22 cellular contexts compared by ENCODE assay signal in genomic region chr7:44782460-44782859, GRCh38. TPM values are rescaled to one million over a fixed set of nuclear protein-coding genes. Genes with fewer than 3 reads are reported as not detected.
DNase-seq lines count a peak whose midpoint lies in the region; ATAC-seq, FAIRE-seq and TF ChIP-seq lines count a peak whose summit lies in the region.
"Had no signal": no experiment of that assay in that cellular context is flagged by ENCODE, and none has a peak within 500 bp of the region (broad histone marks: within the 10 kb centered on the region; RNA-seq: fewer than 3 reads in every experiment).

No MANE protein-coding gene starts in this region.

- H3K4me3 Mint-ChIP-seq in nephron progenitor cell, result no peak overlapping the region
- H3K4me3 Mint-ChIP-seq: CD4-positive, alpha-beta T cell had no signal

- TF ChIP-seq CTCF in Panc1 (IDR thresholded peaks at IDR 0.05) (no peak), K562 (IDR thresholded peaks at IDR 0.05 in 2 of 3, conservative IDR thresholded peaks at IDR 0.05 in 1 of 3; ENCODE audit: insufficient read depth in 2 of 3, low read depth in 1 of 3, low read length in 3 of 3) (no peak), nephron progenitor cell (IDR thresholded peaks at IDR 0.05) (no peak)

- H4K20me1 ChIP-seq in K562 (replicated peaks; ENCODE audit: control insufficient read depth, insufficient read depth, low read length), result no peaks in the 10 kb centered on the region

- H3K9me3 Mint-ChIP-seq in nephron progenitor cell, result peaks cover 26% of the 10 kb centered on the region

- H3K27ac ChIP-seq in Panc1 (ENCODE audit: low read length) (no peak overlapping the region), K562 (ENCODE audit: extremely low read depth, low read depth, low read length) (no peak overlapping the region)
- H3K27ac ChIP-seq: C4-2B, GM23248, HL-60 had no signal

- no peak for TF ChIP-seq POLR2A in K562 (conservative IDR thresholded peaks at IDR 0.05)

- CTCF ChIA-PET in Panc1 (lab: Charles Lee) (no interaction called here), K562 (lab: Yijun Ruan, JAX; ENCODE audit: low intra/inter-chr PET ratio) (no interaction called here)

- no peaks in the 10 kb centered on the region for H3K4me1 ChIP-seq in Panc1 (ENCODE audit: control insufficient read depth, insufficient read depth, low read length)
- no peaks in the 10 kb centered on the region for H3K4me1 ChIP-seq in K562 (replicated peaks in 1 of 2; ENCODE audit: control insufficient read depth in 2 of 2, insufficient read depth in 2 of 2, low read length in 2 of 2)
- H3K4me1 ChIP-seq: Caco-2, HAP-1 had no signal

- POLR2A ChIA-PET in Panc1 (lab: Charles Lee), result no interaction called here
- POLR2A ChIA-PET in K562 (lab: Yijun Ruan, JAX), result no interaction called here

- H3K36me3 ChIP-seq in Panc1 (ENCODE audit: control insufficient read depth, insufficient read depth, low read length), result no peaks in the 10 kb centered on the region
- H3K36me3 ChIP-seq in K562 (ENCODE audit: control insufficient read depth, insufficient read depth, low read length), result no peaks in the 10 kb centered on the region
- H3K36me3 ChIP-seq: HAP-1 had no signal

- peak overlapping the region; percentile 4; the same call in 1 of the 2 replicates for H2AFZ ChIP-seq in K562 (ENCODE audit: low read depth, low read length)
- H2AFZ ChIP-seq: GM23248 had no signal

- TF ChIP-seq EP300 in Ishikawa (IDR thresholded peaks at IDR 0.05; ENCODE audit: borderline replicate concordance), result no peak
- TF ChIP-seq EP300 in K562 (IDR thresholded peaks at IDR 0.05; ENCODE audit: low read length), result no peak

- H3K27me3 Mint-ChIP-seq in nephron progenitor cell (ENCODE audit: low read depth, poor library complexity), result peaks cover 27% of the 10 kb centered on the region
- H3K27me3 Mint-ChIP-seq: CD4-positive, alpha-beta T cell had no signal

- ATAC-seq in Panc1 (0 out of 2 replicates have a peak, but pooled peaks have one; percentile 46), K562 (no peak; the same call in 2 of the 3 replicates)

- H3K27me3 ChIP-seq in Panc1 (ENCODE audit: control insufficient read depth, insufficient read depth, low read length) (no peaks in the 10 kb centered on the region), K562 (ENCODE audit: control insufficient read depth in 2 of 2, insufficient read depth in 2 of 2, low read length in 2 of 2) (peaks cover 0 to 6% of the 10 kb centered on the region in 2 experiments; a peak in 1 of 5 replicates)

- in situ Hi-C loops in Panc1 (cut with HindIII; ENCODE audit: low pct_unique_long_range_greater_than_20kb, low sequenced_read_pairs) (no loop called here), K562 (cut with MboI) (no loop called here)

- DNase-seq in Panc1 (ENCODE audit: low read depth, low spot score), result no peak
- no peak for DNase-seq in K562 (ENCODE audit: extremely low read depth in 1 of 4, low spot score in 3 of 4)
- DNase-seq in nephron progenitor cell, result no peak
- DNase-seq in stimulated activated CD4-positive, alpha-beta T cell treated with anti-CD3 and anti-CD28 coated beads, Interleukin-4, amount 100 ng/mL, for 4 hours, result no peak
- no peak for DNase-seq in hepatic stellate cell (ENCODE audit: low spot score)
- no peak for DNase-seq in NCI-H345 (lab: John Stamatoyannopoulos, UW)
- DNase-seq: ACHN; AML-193; Caco-2; CD4-positive, alpha-beta T cell; DMS79; GDM1; GM23248; IMR-90; KG1 had no signal

- intact Hi-C loops in Panc1 (cut with micrococcal nuclease; ENCODE audit: unreplicated experiment), result no loop called here
- intact Hi-C loops in K562 (cut with micrococcal nuclease), result no loop called here

- BruUV-seq in Panc1 (replicated peaks; lab: Mats Ljungman, UMichigan), result no TSS peak
- no TSS peak for BruUV-seq in K562 (replicated peaks; lab: Mats Ljungman, UMichigan)

- H3K9me3 ChIP-seq in Panc1 (ENCODE audit: control insufficient read depth, insufficient read depth, low read depth, low read length), result peaks cover 7% of the 10 kb centered on the region
- H3K9me3 ChIP-seq in K562 (replicated peaks; ENCODE audit: control insufficient read depth, insufficient read depth, low read depth, low read length), result peaks cover 2% of the 10 kb centered on the region; the same call in 1 of the 2 replicates
- H3K9me3 ChIP-seq: HAP-1 had no signal

- H3K4me2 ChIP-seq in K562 (ENCODE audit: insufficient read depth, low read length), result no peak overlapping the region

- FAIRE-seq in K562 (lab: Jason Lieb, UNC), result no peak
- FAIRE-seq: A204.1, D721Med, GM19239 had no signal

- no peaks in the 10 kb centered on the region for H3K36me3 Mint-ChIP-seq in nephron progenitor cell (ENCODE audit: low read depth)

- H3K79me2 ChIP-seq in K562 (ENCODE audit: control insufficient read depth, insufficient read depth, low read length), result no peaks in the 10 kb centered on the region

- WGBS in K562 (ENCODE audit: insufficient coverage, low coverage, missing lambda C conversion rate), result 17% methylated on average over 1 of the region's 1 CpG

- H3K9me1 ChIP-seq in K562 (ENCODE audit: control insufficient read depth, insufficient read depth, low read length), result no peaks in the 10 kb centered on the region

- no peaks in the 10 kb centered on the region for H3K4me1 Mint-ChIP-seq in nephron progenitor cell

- H3K9ac ChIP-seq in K562 (ENCODE audit: insufficient read depth in 1 of 2, low read depth in 2 of 2, low read length in 2 of 2), result no peak overlapping the region
- H3K9ac ChIP-seq: GM23248 had no signal

- H3K27ac Mint-ChIP-seq in nephron progenitor cell, result peak overlapping the region; percentile 36
- H3K27ac Mint-ChIP-seq: CD4-positive, alpha-beta T cell had no signal

- TF ChIP-seq RAD21 in Ishikawa (IDR thresholded peaks at IDR 0.05; ENCODE audit: low read depth), result no peak
- no peak for TF ChIP-seq RAD21 in K562 (CRISPR knock-in tag; conservative IDR thresholded peaks at IDR 0.05 in 1 of 2, IDR thresholded peaks at IDR 0.05 in 1 of 2)

- no peak overlapping the region for H3K4me3 ChIP-seq in Panc1 (ENCODE audit: low read depth in 2 of 2, low read length in 2 of 2)
- H3K4me3 ChIP-seq in K562, result no peak overlapping the region
- H3K4me3 ChIP-seq: GM23248, HAP-1 had no signal

TF ChIP-seq in Ishikawa, 13 proteins besides CTCF, POLR2A, EP300 and RAD21 (continues in another document):
- TF ChIP-seq FOXM1 (IDR thresholded peaks at IDR 0.05; ENCODE audit: borderline replicate concordance, low read depth) (no peak), EGR1 (IDR thresholded peaks at IDR 0.05) (no peak), TCF12 (IDR thresholded peaks at IDR 0.05; ENCODE audit: low read depth) (no peak)

TF ChIP-seq in K562, 482 proteins besides CTCF, POLR2A, EP300 and RAD21:
- TF ChIP-seq EHMT2 (IDR thresholded peaks at IDR 0.05) (0 out of 2 replicates have a peak, but pooled peaks have one; percentile 36), MYNN (IDR thresholded peaks at IDR 0.05) (no peak), MYNN (CRISPR knock-in tag; IDR thresholded peaks at IDR 0.05) (no peak)

RNA-seq across cellular contexts. Expression of gene PPIA, which starts 14.0 kb away (rescaled TPM):
- total RNA-seq in Panc1 (2021; ENCODE audit: unreplicated experiment) (3,706 TPM), K562 (2014; rRNA removed) (2,805 and 3,364 TPM in 2 replicates), K562 (2014; rRNA removed; fragmentation: Illumina TruSeq; extraction: Trizol) (4,631 and 4,826 TPM in 2 replicates), K562 (2015; rRNA removed; fragmentation: Illumina TruSeq; extraction: Trizol) (3,943 and 3,973 TPM in 2 replicates), K562 (2021) (2,583 and 2,768 TPM in 2 replicates)
- 2,487 TPM for polyA plus RNA-seq in Panc1 (2012; ENCODE audit: insufficient read length)
- total RNA-seq in K562 (2011; cell fraction: chromatin; rRNA removed; ENCODE audit: low replicate concordance), result 453 and 475 TPM in 2 replicates
- total RNA-seq in K562 (2011; cell fraction: nucleolus; rRNA removed), result 439 and 464 TPM in 2 replicates
- 630 and 762 TPM in 2 replicates for total RNA-seq in K562 (2011; cell fraction: nucleoplasm; rRNA removed)
- polyA plus RNA-seq in K562 (2011; rRNA removed) (5,196 and 6,697 TPM in 2 replicates), K562 (2014; fragmentation: Illumina TruSeq; extraction: Trizol) (7,504 and 8,032 TPM in 2 replicates), K562 (2014; fragmentation: Nextera tagmentation; extraction: Ambion mirVana) (1,000 to 10,000 TPM; 2,984 to 3,298 TPM), K562 (2014; rRNA removed) (6,267 and 7,127 TPM in 2 replicates)
- 4,310 and 6,172 TPM in 2 replicates for polyA plus RNA-seq in K562 (2011; cell fraction: cytosol; rRNA removed)
- 1,280 and 2,340 TPM in 2 replicates for polyA plus RNA-seq in K562 (2011; cell fraction: nucleus; rRNA removed)
- polyA plus RNA-seq in K562 (2012), result 2,534 and 3,220 TPM in 2 replicates
- polyA minus RNA-seq in K562 (2011; rRNA and poly(A)+ RNA removed), result 2,540 and 2,827 TPM in 2 replicates
- 724 and 768 TPM in 2 replicates for polyA minus RNA-seq in K562 (2011; cell fraction: cytosol; rRNA and poly(A)+ RNA removed)
- polyA minus RNA-seq in K562 (2011; cell fraction: nucleus; rRNA and poly(A)+ RNA removed), result 135 and 291 TPM in 2 replicates

RNA-seq across cellular contexts. Expression of gene ZMIZ2, which starts 33.8 kb away (rescaled TPM):
- total RNA-seq in Panc1 (2021; ENCODE audit: unreplicated experiment), result 137 TPM
- polyA plus RNA-seq in Panc1 (2012; ENCODE audit: insufficient read length), result 108 TPM
- total RNA-seq in K562 (2011; cell fraction: chromatin; rRNA removed; ENCODE audit: low replicate concordance), result 88.7 and 221 TPM in 2 replicates
- total RNA-seq in K562 (2011; cell fraction: nucleolus; rRNA removed), result 115 and 124 TPM in 2 replicates
- total RNA-seq in K562 (2011; cell fraction: nucleoplasm; rRNA removed), result 100 and 113 TPM in 2 replicates
- 4.5 and 8.0 TPM in 2 replicates for total RNA-seq in K562 (2014; rRNA removed)
- total RNA-seq in K562 (2014; rRNA removed; fragmentation: Illumina TruSeq; extraction: Trizol), result 2.6 and 4.3 TPM in 2 replicates
- total RNA-seq in K562 (2015; rRNA removed; fragmentation: Illumina TruSeq; extraction: Trizol), result 4.9 and 5.9 TPM in 2 replicates
- 34.7 and 40.3 TPM in 2 replicates for total RNA-seq in K562 (2021)
- 5.2 and 12.7 TPM in 2 replicates for polyA plus RNA-seq in K562 (2011; rRNA removed)
- 3.5 and 5.4 TPM in 2 replicates for polyA plus RNA-seq in K562 (2011; cell fraction: cytosol; rRNA removed)
- 93.5 and 148 TPM in 2 replicates for polyA plus RNA-seq in K562 (2011; cell fraction: nucleus; rRNA removed)
- 39.3 and 55.6 TPM in 2 replicates for polyA plus RNA-seq in K562 (2012)
- polyA plus RNA-seq in K562 (2014; fragmentation: Illumina TruSeq; extraction: Trizol), result 15.5 and 22.3 TPM in 2 replicates
- under 1 TPM; 0.13 to 0.18 TPM for polyA plus RNA-seq in K562 (2014; fragmentation: Nextera tagmentation; extraction: Ambion mirVana)
- 19.1 and 20.0 TPM in 2 replicates for polyA plus RNA-seq in K562 (2014; rRNA removed)
- 7.6 and 8.2 TPM in 2 replicates for polyA minus RNA-seq in K562 (2011; rRNA and poly(A)+ RNA removed)
- polyA minus RNA-seq in K562 (2011; cell fraction: cytosol; rRNA and poly(A)+ RNA removed), result 9.3 and 11.0 TPM in 2 replicates
- polyA minus RNA-seq in K562 (2011; cell fraction: nucleus; rRNA and poly(A)+ RNA removed), result 36.5 and 37.0 TPM in 2 replicates
